21 cellular contexts compared by ENCODE assay signal in genomic region chr11:119592642-119593041, GRCh38.
DNase-seq lines count a peak whose midpoint lies in the region; ATAC-seq and TF ChIP-seq lines count a peak whose summit lies in the region.
"Had no signal": no experiment of that assay in that cellular context is flagged by ENCODE, and none has a peak within 500 bp of the region (broad histone marks: within the 10 kb centered on the region; RNA-seq: fewer than 3 reads in every experiment).

No MANE protein-coding gene starts in this region.

- H3K4me3 ChIP-seq in vagina, result no peak overlapping the region
- H3K4me3 ChIP-seq: Peyer's patch, thyroid gland had no signal

- no peaks in the 10 kb centered on the region for H3K9me3 ChIP-seq in vagina
- H3K9me3 ChIP-seq: breast epithelium, Peyer's patch, thyroid gland had no signal

- no peaks in the 10 kb centered on the region for H3K36me3 ChIP-seq in vagina
- H3K36me3 ChIP-seq: breast epithelium, Peyer's patch, thyroid gland had no signal

- TF ChIP-seq POLR2A in vagina (IDR thresholded peaks at IDR 0.05), result no peak

- DNase-seq in anterior cingulate cortex (lab: John Stamatoyannopoulos, UW) (peak in 39 of 58 donors; percentile 10 to 75 (median 40)), foreskin keratinocyte (no peak), posterior vena cava (ENCODE audit: low spot score) (peak; percentile 92), vagina (ENCODE audit: extremely low spot score in 2 of 2) (no peak), SKM-1 treated with dmso at 0.1 percent for 144 hours (lab: John Stamatoyannopoulos, UW; ENCODE audit: unreplicated experiment) (no peak), NCI-H510A treated with DMSO at 0.1 percent for 48 hours (lab: John Stamatoyannopoulos, UW) (no peak)
- DNase-seq: activated CD4-positive, alpha-beta T cell treated with anti-CD3 and anti-CD28 coated beads, Interleukin-2, amount 50 U/mL, for 1 hour; activated CD8-positive, alpha-beta memory T cell treated with anti-CD3 and anti-CD28 coated beads, Interleukin-2, amount 50 U/mL, for 4 hours; AML-193; cortex of kidney; NCI-H1048; NCI-H2029 treated with DMSO at 0.1 percent for 48 hours; NCI-H446; NK-92 treated with Interleukin-12 subunit alpha and Interleukin-12 subunit beta, amount 100 ng/mL, for 24 hours; Peyer's patch; T-helper 17 cell; thyroid gland had no signal

- ATAC-seq in foreskin keratinocyte, result no peak
- ATAC-seq in GM21528 (IDR thresholded peaks at IDR 0.05; ENCODE audit: low FRiP score, unreplicated experiment), result no peak
- ATAC-seq: left colon, T-helper 17 cell had no signal

- no peaks in the 10 kb centered on the region for H3K27me3 ChIP-seq in foreskin keratinocyte
- H3K27me3 ChIP-seq in vagina, result no peaks in the 10 kb centered on the region
- H3K27me3 ChIP-seq: breast epithelium, Peyer's patch, thyroid gland had no signal

- intact Hi-C loops in posterior vena cava (cut with DNase I) (no loop called here), vagina (cut with DNase I) (no loop called here)

- H3K4me1 ChIP-seq in foreskin keratinocyte, result peaks cover 17% of the 10 kb centered on the region
- peaks cover 29% of the 10 kb centered on the region for H3K4me1 ChIP-seq in vagina
- H3K4me1 ChIP-seq: breast epithelium, Peyer's patch, thyroid gland had no signal

- peak overlapping the region; percentile 11 for H3K27ac ChIP-seq in foreskin keratinocyte
- H3K27ac ChIP-seq in vagina, result peak overlapping the region; percentile 71
- H3K27ac ChIP-seq: breast epithelium, KMS-11, thyroid gland had no signal

- TF ChIP-seq CTCF in foreskin keratinocyte (conservative IDR thresholded peaks at IDR 0.05) (no peak), vagina (IDR thresholded peaks at IDR 0.05) (no peak)

Comparison
In these comparisons a context has a peak if more than half of its experiments do, and no peak if none do; other contexts are left out.
1. DNase-seq: peak in anterior cingulate cortex (39 of 58) and posterior vena cava (single experiment); none in foreskin keratinocyte (0 of 2), vagina (0 of 2), SKM-1 treated with dmso at 0.1 percent for 144 hours (single experiment) and NCI-H510A treated with DMSO at 0.1 percent for 48 hours (single experiment).